Comparison of ENCODE assay signal across 8 cellular contexts in the genomic region with DNA sequence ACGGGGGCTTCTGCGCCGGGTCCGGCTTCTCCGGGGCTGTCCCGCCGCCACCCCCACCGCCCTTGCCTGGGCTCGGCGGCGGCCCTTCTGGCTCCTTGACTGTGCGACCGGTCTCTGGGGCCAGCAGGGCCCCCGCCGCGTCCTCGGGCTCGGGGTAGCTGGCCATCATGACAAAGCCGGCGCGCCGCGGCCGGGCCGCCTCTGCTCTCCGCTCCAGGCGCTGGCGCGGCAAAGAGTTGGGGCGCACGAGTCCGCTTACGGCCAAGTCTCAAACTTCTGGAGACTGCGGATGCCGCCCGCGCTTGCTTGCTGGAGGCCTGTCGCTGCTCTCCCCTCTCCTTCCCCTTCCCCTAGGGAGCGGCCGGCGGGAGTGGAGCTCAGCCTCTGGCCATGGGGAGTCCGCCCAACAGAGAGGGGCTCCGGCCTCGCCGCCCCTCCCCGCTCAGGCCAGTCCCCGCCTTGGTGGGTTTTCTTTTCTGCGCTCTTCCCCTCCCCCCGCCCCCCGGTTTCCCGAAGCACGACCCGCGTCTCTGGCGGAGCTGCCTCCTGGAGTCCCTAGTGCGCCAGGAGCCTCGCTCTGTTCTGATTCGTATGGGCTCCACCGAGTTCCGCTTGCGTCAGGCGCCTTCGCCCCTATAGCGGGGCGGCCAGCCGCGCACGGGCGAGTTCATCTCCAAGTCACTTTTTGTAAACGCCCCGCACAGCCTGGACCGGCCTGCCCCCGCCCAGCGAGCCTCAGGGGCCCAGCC. TPM values are rescaled to one million over a fixed set of nuclear protein-coding genes. Genes with fewer than 3 reads are reported as not detected.
DNase-seq lines count a peak whose midpoint lies in the region; ATAC-seq and TF ChIP-seq lines count a peak whose summit lies in the region.

TSS of gene FOXL2 (minus strand) at position 584 of the 749 bp plus-strand sequence. CDS start at position 169, 415 bp downstream.
TSS of gene FOXL2NB (plus strand) at position 664 of the 749 bp plus-strand sequence. CDS start 148 bp downstream, outside the sequence.

- H3K27me3 ChIP-seq in colonic mucosa = peaks cover 98% of the 10 kb centered on the region
- H3K27me3 ChIP-seq in aorta (ENCODE audit: control insufficient read depth in 1 of 2, insufficient read depth in 2 of 2, low read length in 1 of 2) = peaks cover 0 to 2% of the 10 kb centered on the region in 2 donors

- H3K9ac ChIP-seq in colonic mucosa (ENCODE audit: low read depth in 2 of 2, low read length in 2 of 2) = no peak within 1 kb of the TSS

- DNase-seq in ELR (ENCODE audit: low read depth) (peak; percentile 65), NCI-H69 (lab: John Stamatoyannopoulos, UW) (peak; percentile 26), colonic mucosa (no peak), mesenteric fat pad (ENCODE audit: low spot score) (peak; percentile 88), aorta (peak in 1 of 2 donors; percentile 83), KG1 (lab: John Stamatoyannopoulos, UW) (no peak)
- DNase-seq in activated CD4-positive, CD25-positive, alpha-beta regulatory T cell treated with anti-CD3 and anti-CD28 coated beads, Interleukin-2, amount 50 U/mL, for 72 hours = no peak

- no peak for TF ChIP-seq CTCF in colonic mucosa (IDR thresholded peaks at IDR 0.05)

- H3K9me3 ChIP-seq in colonic mucosa (no peaks in the 10 kb centered on the region), aorta (ENCODE audit: control insufficient read depth, low read length) (no peaks in the 10 kb centered on the region)

- no peaks in the 10 kb centered on the region for H3K36me3 ChIP-seq in colonic mucosa
- no peaks in the 10 kb centered on the region for H3K36me3 ChIP-seq in aorta (ENCODE audit: control insufficient read depth in 1 of 2, insufficient read depth in 2 of 2, low read length in 1 of 2)

- H3K27ac ChIP-seq in colonic mucosa = no peak within 1 kb of the TSS
- H3K27ac ChIP-seq in aorta (ENCODE audit: low read depth in 1 of 2, low read length in 2 of 2) = no peak within 1 kb of the TSS

- H3K4me3 ChIP-seq in colonic mucosa (peak within 1 kb of the TSS; percentile 37), aorta (ENCODE audit: low read length in 2 of 2) (peak within 1 kb of the TSS; percentile 28 to 51)

- WGBS in aorta, 2 donors = 0 to 1% methylated on average over 51 to 74 of the region's 74 CpGs

- intact Hi-C loops in colonic mucosa (cut with DNase I) (loop anchor here (10.0 kb wide), 1 partner anchor 258 kb away; no protein-coding TSS in a partner anchor), aorta (cut with DNase I) (no loop called here)

- peaks cover 33% of the 10 kb centered on the region for H3K4me1 ChIP-seq in colonic mucosa
- peaks cover 0 to 2% of the 10 kb centered on the region in 2 donors for H3K4me1 ChIP-seq in aorta (ENCODE audit: control insufficient read depth in 1 of 2, insufficient read depth in 2 of 2, low read length in 2 of 2)

- ATAC-seq in aorta (ENCODE audit: low FRiP score) (peak; percentile 22), GM21367 (IDR thresholded peaks at IDR 0.05; ENCODE audit: unreplicated experiment) (no peak)

RNA-seq across cellular contexts. Expression of gene FOXL2, which starts in this region (rescaled TPM):
- total RNA-seq in colonic mucosa (under 1 TPM in 1 of 2 donors, not detected in 1; 0.07 TPM), mesenteric fat pad (not detected), aorta (not detected)
- polyA plus RNA-seq in aorta = not detected

RNA-seq across cellular contexts. Expression of gene FOXL2NB, which starts in this region (rescaled TPM):
- total RNA-seq in colonic mucosa = not detected
- total RNA-seq in mesenteric fat pad = not detected
- not detected for total RNA-seq in aorta
- polyA plus RNA-seq in aorta = not detected

Comparison
In these comparisons a context has a peak if more than half of its experiments do, and no peak if none do; other contexts are left out.
1. Peak in DNase-seq in mesenteric fat pad; RNA of the genes that start here not detected or under 1 TPM.
2. Peak in ATAC-seq and H3K4me3 ChIP-seq in aorta; RNA of the genes that start here not detected or under 1 TPM.
3. DNase-seq: peak in ELR (single experiment) and NCI-H69 (single experiment); none in colonic mucosa (single experiment), KG1 (single experiment) and activated CD4-positive, CD25-positive, alpha-beta regulatory T cell treated with anti-CD3 and anti-CD28 coated beads, Interleukin-2, amount 50 U/mL, for 72 hours (single experiment).